ENCODE assay signal across 15 cellular contexts in genomic region chr7:74334026-74334425, GRCh38. TPM values are rescaled to one million over a fixed set of nuclear protein-coding genes. Genes with fewer than 3 reads are reported as not detected.
DNase-seq lines count a peak whose midpoint lies in the region; ATAC-seq and TF ChIP-seq lines count a peak whose summit lies in the region.
"Had no signal": no experiment of that assay in that cellular context is flagged by ENCODE, and none has a peak within 500 bp of the region (broad histone marks: within the 10 kb centered on the region; RNA-seq: fewer than 3 reads in every experiment).

No MANE protein-coding gene starts in this region.

- ATAC-seq in heart right ventricle (peak; percentile 17 to 69 (median 60)), left cardiac atrium (no peak)

- TF ChIP-seq CTCF in heart right ventricle (IDR thresholded peaks at IDR 0.05) (no peak), astrocyte of the spinal cord (IDR thresholded peaks at IDR 0.05; ENCODE audit: low read depth, low read length) (no peak)

- H3K27ac Mint-ChIP-seq in activated naive CD4-positive, alpha-beta T cell treated with anti-CD3 and anti-CD28 coated beads for 36 hours = no peak overlapping the region

- no peaks in the 10 kb centered on the region for H3K36me3 Mint-ChIP-seq in activated naive CD4-positive, alpha-beta T cell treated with anti-CD3 and anti-CD28 coated beads for 36 hours (ENCODE audit: low read depth)

- peaks cover 0 to 11% (median 6%) of the 10 kb centered on the region in 9 donors for H3K4me1 ChIP-seq in heart right ventricle
- H3K4me1 ChIP-seq: tibial artery had no signal

- peaks cover 0 to 25% (median 0%) of the 10 kb centered on the region in 9 donors for H3K36me3 ChIP-seq in heart right ventricle

- 47 to 60% methylated on average over 11 of the region's 11 CpGs for WGBS in heart right ventricle, 2 donors

- intact Hi-C loops in heart right ventricle (cut with DNase I) (no loop called here), left cardiac atrium (cut with DNase I) (no loop called here), posterior cingulate gyrus (cut with DNase I) (no loop called here)
- intact Hi-C loops in activated naive CD4-positive, alpha-beta T cell treated with anti-CD3 and anti-CD28 coated beads for 36 hours (cut with micrococcal nuclease) = no loop called here

- H3K9me3 ChIP-seq in heart right ventricle = no peaks in the 10 kb centered on the region
- H3K9me3 ChIP-seq: left ventricle myocardium inferior, tibial artery had no signal

- no peaks in the 10 kb centered on the region for H3K9me3 Mint-ChIP-seq in activated naive CD4-positive, alpha-beta T cell treated with anti-CD3 and anti-CD28 coated beads for 36 hours
- H3K9me3 Mint-ChIP-seq: neural crest cell had no signal

- CTCF ChIA-PET in activated naive CD4-positive, alpha-beta T cell treated with anti-CD3 and anti-CD28 coated beads for 36 hours (lab: Charles Lee) = interaction anchor here (0.6 to 1.3 kb wide), 4 partner anchors 24 to 91 kb away, joined by 3 to 9 read pairs (median 4); no protein-coding TSS in a partner anchor

- peak in 1 of 2 donors; percentile 37 for DNase-seq in heart right ventricle
- DNase-seq in left cardiac atrium = no peak
- peak; percentile 41 for DNase-seq in astrocyte of the spinal cord (ENCODE audit: low read depth, low spot score)
- peak; percentile 66 for DNase-seq in iris pigment epithelial cell (ENCODE audit: low read depth)
- DNase-seq in activated naive CD4-positive, alpha-beta T cell treated with anti-CD3 and anti-CD28 coated beads for 36 hours = no peak
- DNase-seq in NCI-H2081 treated with DMSO at 0.1 percent for 48 hours (lab: John Stamatoyannopoulos, UW) = no peak
- no peak for DNase-seq in posterior cingulate gyrus
- no peak for DNase-seq in substantia nigra (lab: John Stamatoyannopoulos, UW)
- DNase-seq: AML-193; effector memory CD4-positive, alpha-beta T cell; head of caudate nucleus; left ventricle myocardium inferior; NCI-H2171 treated with DMSO at 0.1 percent for 48 hours; tibial artery had no signal

- H3K4me3 ChIP-seq in heart right ventricle (no peak overlapping the region), astrocyte of the spinal cord (ENCODE audit: low read depth, low read length) (no peak overlapping the region)
- H3K4me3 ChIP-seq: left ventricle myocardium inferior, tibial artery had no signal

- in situ Hi-C loops in astrocyte of the spinal cord (cut with HindIII; ENCODE audit: low sequenced_read_pairs) = no loop called here

- H3K4me1 Mint-ChIP-seq in activated naive CD4-positive, alpha-beta T cell treated with anti-CD3 and anti-CD28 coated beads for 36 hours (ENCODE audit: low read depth) = no peaks in the 10 kb centered on the region
- H3K4me1 Mint-ChIP-seq: neural crest cell had no signal

- H3K27me3 ChIP-seq in heart right ventricle = no peaks in the 10 kb centered on the region
- H3K27me3 ChIP-seq: tibial artery had no signal

- H3K27me3 Mint-ChIP-seq in activated naive CD4-positive, alpha-beta T cell treated with anti-CD3 and anti-CD28 coated beads for 36 hours (ENCODE audit: low read depth) = no peaks in the 10 kb centered on the region

- H3K4me3 Mint-ChIP-seq in activated naive CD4-positive, alpha-beta T cell treated with anti-CD3 and anti-CD28 coated beads for 36 hours = no peak overlapping the region
- H3K4me3 Mint-ChIP-seq: neural crest cell had no signal

- H3K27ac ChIP-seq in heart right ventricle (no peak overlapping the region), substantia nigra (ENCODE audit: low read depth, low read length, poor library complexity, severe bottlenecking) (no peak overlapping the region)
- H3K27ac ChIP-seq: left ventricle myocardium inferior, tibial artery had no signal

RNA-seq across cellular contexts. Expression of gene CLIP2, which starts 44.8 kb away (rescaled TPM):
- 10 to 100 TPM in 1 of 10 donors, 1 to 10 TPM in 9; 5.1 to 11.3 (median 7.0) TPM for total RNA-seq in heart right ventricle
- 1 to 10 TPM; 4.5 to 6.1 TPM for polyA plus RNA-seq in heart right ventricle
- 10 to 100 TPM in 1 of 2 donors, 1 to 10 TPM in 1; 9.7 to 10.6 TPM for total RNA-seq in left cardiac atrium
- 1 to 10 TPM; 1.2 to 1.6 TPM for total RNA-seq in activated naive CD4-positive, alpha-beta T cell treated with anti-CD3 and anti-CD28 coated beads for 36 hours

Comparison
In these comparisons a context has a peak if more than half of its experiments do, and no peak if none do; other contexts are left out.
1. ATAC-seq: peak in heart right ventricle (8 of 8); none in left cardiac atrium (0 of 2).
2. DNase-seq: peak in astrocyte of the spinal cord (single experiment) and iris pigment epithelial cell (single experiment); none in left cardiac atrium (single experiment), activated naive CD4-positive, alpha-beta T cell treated with anti-CD3 and anti-CD28 coated beads for 36 hours (single experiment), NCI-H2081 treated with DMSO at 0.1 percent for 48 hours (single experiment), posterior cingulate gyrus (0 of 10) and substantia nigra (0 of 49).